ENCODE assay signal across 21 cellular contexts in the genomic region with DNA sequence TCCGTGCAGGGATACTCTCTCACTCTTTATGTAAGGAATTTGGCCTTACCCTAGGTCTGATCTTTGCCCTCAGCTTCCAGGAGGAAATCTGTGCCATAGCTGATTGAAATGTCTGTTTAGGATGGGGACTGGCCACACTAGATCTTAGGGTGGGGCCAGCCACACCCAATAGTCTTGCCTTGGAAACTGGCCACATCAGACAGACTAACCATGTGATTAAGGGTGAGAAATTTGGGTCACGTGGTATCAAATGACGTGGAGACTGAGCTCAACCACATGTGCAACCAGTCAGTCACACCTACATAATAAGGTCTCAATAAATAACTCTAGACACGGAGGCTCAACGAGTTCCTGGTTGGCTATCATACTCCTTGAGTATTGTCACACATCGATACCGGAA.
DNase-seq lines count a peak whose midpoint lies in the region; ATAC-seq, FAIRE-seq and TF ChIP-seq lines count a peak whose summit lies in the region.
"Had no signal": no experiment of that assay in that cellular context is flagged by ENCODE, and none has a peak within 500 bp of the region (broad histone marks: within the 10 kb centered on the region; RNA-seq: fewer than 3 reads in every experiment).

No MANE protein-coding gene starts in this region.

- TF ChIP-seq RAD21 in IMR-90 (IDR thresholded peaks at IDR 0.05; ENCODE audit: low read length): no peak

- no peak overlapping the region for H3K56ac ChIP-seq in IMR-90 (ENCODE audit: extremely low read depth, insufficient read depth, low read length)

- BruUV-seq in IMR-90 (replicated peaks; lab: Mats Ljungman, UMichigan): no TSS peak

- H2BK15ac ChIP-seq in IMR-90 (ENCODE audit: low read depth, low read length) (no peak overlapping the region), mesenchymal stem cell (ENCODE audit: low read depth, poor library complexity, severe bottlenecking) (no peak overlapping the region)

- H3K4me2 ChIP-seq in IMR-90 (ENCODE audit: low read depth, low read length) (no peak overlapping the region), mesenchymal stem cell (ENCODE audit: low read length, poor library complexity, severe bottlenecking) (no peak overlapping the region)
- H3K4me2 ChIP-seq: SK-N-SH had no signal

- H2BK5ac ChIP-seq in IMR-90 (ENCODE audit: low read depth, low read length, poor library complexity, severe bottlenecking) (no peak overlapping the region), mesenchymal stem cell (ENCODE audit: low read depth, low read length, poor library complexity, severe bottlenecking) (no peak overlapping the region)

- H3K23ac ChIP-seq in IMR-90 (ENCODE audit: low read depth, low read length): no peak overlapping the region
- no peak overlapping the region for H3K23ac ChIP-seq in mesenchymal stem cell (ENCODE audit: low read length in 2 of 2)

- H4K20me1 ChIP-seq in IMR-90 (ENCODE audit: insufficient read depth, low read length): no peaks in the 10 kb centered on the region

- FAIRE-seq in small intestine (lab: Jason Lieb, UNC): no peak
- FAIRE-seq: G401.6, H54 had no signal

- H3K79me1 ChIP-seq in IMR-90 (ENCODE audit: low read depth in 1 of 2, low read length in 2 of 2) (no peaks in the 10 kb centered on the region), mesenchymal stem cell (replicated peaks; ENCODE audit: low read length, poor library complexity, severe bottlenecking) (no peaks in the 10 kb centered on the region)

- no peak overlapping the region for H2BK20ac ChIP-seq in IMR-90 (ENCODE audit: low read depth, low read length)

- H2AK5ac ChIP-seq in IMR-90 (ENCODE audit: low read depth, low read length): no peak overlapping the region
- H2AK5ac ChIP-seq in mesenchymal stem cell (ENCODE audit: low read length, severe bottlenecking): no peak overlapping the region

- no peak overlapping the region for H3K18ac ChIP-seq in IMR-90 (ENCODE audit: low read depth, low read length)
- H3K18ac ChIP-seq in mesenchymal stem cell (ENCODE audit: low read depth in 1 of 2, low read length in 2 of 2): no peak overlapping the region

- no peak overlapping the region for H3K27ac ChIP-seq in IMR-90 (ENCODE audit: insufficient read depth, low read length)
- no peak overlapping the region for H3K27ac ChIP-seq in colonic mucosa
- no peak overlapping the region for H3K27ac ChIP-seq in small intestine (ENCODE audit: low read depth in 1 of 2, low read length in 1 of 2)
- no peak overlapping the region for H3K27ac ChIP-seq in mesenchymal stem cell (ENCODE audit: low read length, poor library complexity, severe bottlenecking)

- no peak overlapping the region for H3K14ac ChIP-seq in IMR-90 (replicated peaks; ENCODE audit: low read depth, low read length)
- H3K14ac ChIP-seq in mesenchymal stem cell (ENCODE audit: low read length in 2 of 2): no peak overlapping the region

- WGBS in IMR-90 (ENCODE audit: extremely low coverage in 2 of 2, insufficient read length in 1 of 2), 2 experiments: 0% methylated on average over 2 of the region's 7 CpGs; no CpG with 5 or more reads in 1 of the 2 experiments
- WGBS in small intestine, 3 donors: 46 to 76% (median 61%) methylated on average over 7 of the region's 7 CpGs
- WGBS in mesenchymal stem cell: 86% methylated on average over 6 of the region's 7 CpGs

- H3K4ac ChIP-seq in IMR-90 (ENCODE audit: low read depth, low read length) (no peak overlapping the region), mesenchymal stem cell (ENCODE audit: low read depth in 1 of 2, low read length in 2 of 2) (no peak overlapping the region)

- TF ChIP-seq POLR2A in IMR-90 (IDR thresholded peaks at IDR 0.05; ENCODE audit: low read depth, low read length): no peak

- dilution Hi-C loops in IMR-90 (cut with HindIII; ENCODE audit: low sequenced_read_pairs, unreplicated experiment): no loop called here

- 0 out of 2 replicates have a peak, but pooled peaks cover 2% of the 10 kb centered on the region for H3K9me1 ChIP-seq in IMR-90 (ENCODE audit: insufficient read depth, low read length)

- no peak overlapping the region for H4K91ac ChIP-seq in IMR-90 (ENCODE audit: insufficient read depth, low read depth, low read length)
- no peak overlapping the region for H4K91ac ChIP-seq in mesenchymal stem cell (ENCODE audit: low read length)

- H3K9ac ChIP-seq in IMR-90 (ENCODE audit: low read depth, low read length) (no peak overlapping the region), colonic mucosa (ENCODE audit: low read depth in 2 of 2, low read length in 2 of 2) (no peak overlapping the region), mesenchymal stem cell (ENCODE audit: low read length) (no peak overlapping the region)
- H3K9ac ChIP-seq: SK-N-SH had no signal

- no peaks in the 10 kb centered on the region for H3K4me1 ChIP-seq in IMR-90 (ENCODE audit: control insufficient read depth, insufficient read depth, low read length)
- H3K4me1 ChIP-seq in colonic mucosa: no peaks in the 10 kb centered on the region
- H3K4me1 ChIP-seq in small intestine (ENCODE audit: control insufficient read depth in 2 of 2, insufficient read depth in 1 of 2, low read depth in 1 of 2, low read length in 1 of 2): no peaks in the 10 kb centered on the region
- H3K4me1 ChIP-seq in mesenchymal stem cell (ENCODE audit: control insufficient read depth, insufficient read depth, low read depth, low read length): no peaks in the 10 kb centered on the region

- H3K36me3 ChIP-seq in IMR-90 (ENCODE audit: control insufficient read depth, insufficient read depth, low read length) (no peaks in the 10 kb centered on the region), colonic mucosa (no peaks in the 10 kb centered on the region), small intestine (ENCODE audit: control insufficient read depth in 2 of 2, insufficient read depth in 2 of 2, low read length in 2 of 2) (no peaks in the 10 kb centered on the region), mesenchymal stem cell (ENCODE audit: control insufficient read depth in 1 of 2, insufficient read depth in 2 of 2, low read depth in 1 of 2, low read length in 2 of 2) (no peaks in the 10 kb centered on the region)

- no peak overlapping the region for H3K4me3 ChIP-seq in IMR-90 (ENCODE audit: insufficient read depth, low read depth, low read length)
- H3K4me3 ChIP-seq in colonic mucosa: no peak overlapping the region
- no peak overlapping the region for H3K4me3 ChIP-seq in small intestine (ENCODE audit: low read depth in 1 of 2, low read length in 2 of 2)
- H3K4me3 ChIP-seq in mesenchymal stem cell (ENCODE audit: insufficient read depth in 1 of 2, low read depth in 1 of 2, low read length in 2 of 2): no peak overlapping the region

- H4K8ac ChIP-seq in IMR-90 (ENCODE audit: low read depth in 2 of 2, low read length in 2 of 2): peak overlapping the region in 1 of 2 experiments; percentile 27; a peak in 1 of 4 replicates
- no peak overlapping the region for H4K8ac ChIP-seq in mesenchymal stem cell (ENCODE audit: low read length)

- POLR2A ChIA-PET in IMR-90 (lab: Charles Lee; ENCODE audit: unreplicated experiment): interaction anchor here (0.7 kb wide), 1 partner anchor 12 kb away, joined by 12 read pairs; no protein-coding TSS in a partner anchor

- H4K5ac ChIP-seq in IMR-90 (ENCODE audit: low read depth, low read length): no peak overlapping the region

- H3K9me3 ChIP-seq in IMR-90 (ENCODE audit: control insufficient read depth, insufficient read depth, low read length) (no peaks in the 10 kb centered on the region), colonic mucosa (no peaks in the 10 kb centered on the region), small intestine (ENCODE audit: control insufficient read depth, low read depth) (no peaks in the 10 kb centered on the region), mesenchymal stem cell (ENCODE audit: control insufficient read depth, low read length) (no peaks in the 10 kb centered on the region)
- H3K9me3 ChIP-seq: SK-N-SH had no signal

- H2BK120ac ChIP-seq in IMR-90 (ENCODE audit: low read depth, low read length) (no peak overlapping the region), mesenchymal stem cell (ENCODE audit: low read depth, low read length) (no peak overlapping the region)

- DNase-seq in Daoy (ENCODE audit: low read depth) (peak; percentile 2), IMR-90 (no peak), colonic mucosa (peak; percentile 25), small intestine (peak; percentile 61), mesenchymal stem cell (no peak), GM20000 (ENCODE audit: low spot score) (no peak)
- DNase-seq: DMS 273 treated with DMSO at 0.1 percent for 48 hours, DND-41, MM.1S, NCI-H1092, NCI-H1436 treated with DMSO at 0.1 percent for 48 hours, NCI-H2029 treated with DMSO at 0.1 percent for 48 hours, NCI-H2171, NCI-H526 treated with DMSO at 0.1 percent for 48 hours, OCI-M1, SHP77, SK-N-SH, T-helper 1 cell had no signal

- ATAC-seq in IMR-90 (ENCODE audit: low read depth): no peak
- no peak for ATAC-seq in GM21786 (IDR thresholded peaks at IDR 0.05; ENCODE audit: unreplicated experiment)

- no peak overlapping the region for H2BK12ac ChIP-seq in mesenchymal stem cell (ENCODE audit: low read length in 2 of 2)

- H2AK9ac ChIP-seq in IMR-90 (replicated peaks; ENCODE audit: low read depth, low read length, poor library complexity): no peak overlapping the region

- TF ChIP-seq CTCF in IMR-90 (conservative IDR thresholded peaks at IDR 0.05; ENCODE audit: low read depth, low read length) (no peak), colonic mucosa (IDR thresholded peaks at IDR 0.05) (no peak), GM20000 (IDR thresholded peaks at IDR 0.05; ENCODE audit: extremely low read depth, missing control alignments) (no peak)

- CTCF ChIA-PET in IMR-90 (lab: Yijun Ruan, JAX): interaction anchor here (0.6 to 1.6 kb wide), 3 partner anchors 9 to 33 kb away, joined by 3 to 4 read pairs (median 3); no protein-coding TSS in a partner anchor

- intact Hi-C loops in IMR-90 (cut with micrococcal nuclease): no loop called here
- intact Hi-C loops in colonic mucosa (cut with DNase I): no loop called here

- H2AFZ ChIP-seq in IMR-90 (replicated peaks; ENCODE audit: low read length, poor library complexity): no peak overlapping the region
- no peak overlapping the region for H2AFZ ChIP-seq in mesenchymal stem cell (ENCODE audit: low read depth, low read length)

- in situ Hi-C loops in IMR-90 (cut with MboI; ENCODE audit: low sequenced_read_pairs): no loop called here

- H3K27me3 ChIP-seq in IMR-90 (ENCODE audit: control insufficient read depth, insufficient read depth, low read length): no peaks in the 10 kb centered on the region
- H3K27me3 ChIP-seq in colonic mucosa: no peaks in the 10 kb centered on the region
- H3K27me3 ChIP-seq in small intestine (ENCODE audit: control insufficient read depth in 2 of 2, insufficient read depth in 2 of 2, low read length in 2 of 2): no peaks in the 10 kb centered on the region
- no peaks in the 10 kb centered on the region for H3K27me3 ChIP-seq in mesenchymal stem cell (ENCODE audit: control insufficient read depth in 1 of 2, insufficient read depth in 1 of 2, low read length in 2 of 2)

Comparison
In these comparisons a context has a peak if more than half of its experiments do, and no peak if none do; other contexts are left out.
1. DNase-seq: peak in Daoy (single experiment), colonic mucosa (single experiment) and small intestine (single experiment); none in IMR-90 (single experiment), mesenchymal stem cell (single experiment) and GM20000 (single experiment).